In genomic region chr4:89111833-89112563, GRCh38 we compare ENCODE assay signal across 1 cellular context.
TF ChIP-seq lines count a peak whose summit lies in the region.

No MANE protein-coding gene starts in this region.

TF ChIP-seq in HepG2, 621 proteins besides CTCF, POLR2A, EP300 and RAD21 (continued from another document and continues in another):
- TF ChIP-seq TFAP4 (IDR thresholded peaks at IDR 0.05; ENCODE audit: borderline replicate concordance, low read depth) (no peak; the same call in 1 of the 2 replicates), ZNF720 (CRISPR knock-in tag; IDR thresholded peaks at IDR 0.05) (no peak), MAFG (CRISPR knock-in tag; IDR thresholded peaks at IDR 0.05) (no peak), SP4 (CRISPR knock-in tag; IDR thresholded peaks at IDR 0.05) (no peak), ARHGAP35 (CRISPR knock-in tag; IDR thresholded peaks at IDR 0.05; ENCODE audit: borderline replicate concordance) (no peak), POLR2G (IDR thresholded peaks at IDR 0.05; ENCODE audit: low read depth, low read length) (no peak), ZNF296 (CRISPR knock-in tag; conservative IDR thresholded peaks at IDR 0.05) (no peak), ZNF230 (CRISPR knock-in tag; IDR thresholded peaks at IDR 0.05) (no peak), NR0B2 (CRISPR knock-in tag; IDR thresholded peaks at IDR 0.05) (no peak), NFIB (CRISPR knock-in tag; IDR thresholded peaks at IDR 0.05; ENCODE audit: borderline replicate concordance) (no peak), TBL1XR1 (IDR thresholded peaks at IDR 0.05; ENCODE audit: borderline replicate concordance, low read length, partially characterized antibody) (peak; percentile 79), ZNF275 (CRISPR knock-in tag; IDR thresholded peaks at IDR 0.05; ENCODE audit: borderline replicate concordance) (no peak), SATB2 (CRISPR knock-in tag; IDR thresholded peaks at IDR 0.05) (no peak), ZNF160 (CRISPR knock-in tag; IDR thresholded peaks at IDR 0.05) (no peak), CBX2 (IDR thresholded peaks at IDR 0.05; ENCODE audit: low read depth, low read length) (no peak), CBX2 (CRISPR knock-in tag; IDR thresholded peaks at IDR 0.05; ENCODE audit: low read depth) (no peak), SPEN (CRISPR knock-in tag; IDR thresholded peaks at IDR 0.05; ENCODE audit: low read depth) (peak; percentile 59; the same call in 1 of the 2 replicates), ZFP82 (CRISPR knock-in tag; IDR thresholded peaks at IDR 0.05; ENCODE audit: borderline replicate concordance) (no peak), SOX6 (IDR thresholded peaks at IDR 0.05) (no peak), SOX6 (CRISPR knock-in tag; IDR thresholded peaks at IDR 0.05) (peak; percentile 97), ZNF253 (CRISPR knock-in tag; IDR thresholded peaks at IDR 0.05; ENCODE audit: borderline replicate concordance) (no peak), NBN (conservative IDR thresholded peaks at IDR 0.05) (no peak), ZBTB7A (CRISPR knock-in tag; IDR thresholded peaks at IDR 0.05) (no peak), YEATS4 (CRISPR knock-in tag; IDR thresholded peaks at IDR 0.05; ENCODE audit: borderline replicate concordance) (peak; percentile 18; the same call in 1 of the 2 replicates), FOXK2 (IDR thresholded peaks at IDR 0.05) (peak; percentile 10; the same call in 1 of the 2 replicates), ZNF740 (CRISPR knock-in tag; IDR thresholded peaks at IDR 0.05) (no peak), KLF9 (CRISPR knock-in tag; IDR thresholded peaks at IDR 0.05; ENCODE audit: low read depth) (peak; percentile 86; the same call in 1 of the 2 replicates), AHR (CRISPR knock-in tag; IDR thresholded peaks at IDR 0.05) (no peak), ZNF629 (CRISPR knock-in tag; conservative IDR thresholded peaks at IDR 0.05) (peak; percentile 86), KDM5A (IDR thresholded peaks at IDR 0.05; ENCODE audit: borderline replicate concordance, low read length) (no peak), ZNF44 (CRISPR knock-in tag; IDR thresholded peaks at IDR 0.05) (no peak), MAFF (IDR thresholded peaks at IDR 0.05; ENCODE audit: low read depth, low read length) (no peak), ZNF781 (CRISPR knock-in tag; IDR thresholded peaks at IDR 0.05; ENCODE audit: borderline replicate concordance, not compliant biosample characterization) (no peak), ZMYM4 (CRISPR knock-in tag; IDR thresholded peaks at IDR 0.05) (peak; percentile 81), HIC2 (CRISPR knock-in tag; IDR thresholded peaks at IDR 0.05; ENCODE audit: low read depth) (no peak), ZNF17 (CRISPR knock-in tag; IDR thresholded peaks at IDR 0.05) (no peak), NFRKB (IDR thresholded peaks at IDR 0.05) (no peak), LBX2 (CRISPR knock-in tag; IDR thresholded peaks at IDR 0.05; ENCODE audit: borderline replicate concordance) (no peak), MEF2D (CRISPR knock-in tag; IDR thresholded peaks at IDR 0.05) (no peak), MIER2 (CRISPR knock-in tag; IDR thresholded peaks at IDR 0.05) (peak; percentile 66; the same call in 1 of the 2 replicates), ZSCAN22 (CRISPR knock-in tag; IDR thresholded peaks at IDR 0.05) (peak; percentile 93), ZNF713 (CRISPR knock-in tag; IDR thresholded peaks at IDR 0.05) (no peak), PRDM15 (CRISPR knock-in tag; IDR thresholded peaks at IDR 0.05) (peak; percentile 93), CENPX (CRISPR knock-in tag; IDR thresholded peaks at IDR 0.05) (no peak), ZNF143 (CRISPR knock-in tag; IDR thresholded peaks at IDR 0.05) (no peak), ZBTB14 (CRISPR knock-in tag; IDR thresholded peaks at IDR 0.05) (peak; percentile 77), BCLAF1 (IDR thresholded peaks at IDR 0.05) (no peak), ZNF30 (CRISPR knock-in tag; IDR thresholded peaks at IDR 0.05) (no peak; the same call in 1 of the 2 replicates), GTF2F1 (IDR thresholded peaks at IDR 0.05; ENCODE audit: low read length) (no peak), ZNF775 (CRISPR knock-in tag; IDR thresholded peaks at IDR 0.05; ENCODE audit: borderline replicate concordance) (no peak), AKAP8 (CRISPR knock-in tag; IDR thresholded peaks at IDR 0.05) (no peak), TOE1 (CRISPR knock-in tag; IDR thresholded peaks at IDR 0.05) (no peak), SALL2 (CRISPR knock-in tag; IDR thresholded peaks at IDR 0.05) (no peak), ZNF589 (CRISPR knock-in tag; conservative IDR thresholded peaks at IDR 0.05) (no peak), ZSCAN31 (CRISPR knock-in tag; IDR thresholded peaks at IDR 0.05; ENCODE audit: low read depth) (no peak), HNRNPUL1 (IDR thresholded peaks at IDR 0.05; ENCODE audit: low read depth, low read length) (no peak), ZFP37 (CRISPR knock-in tag; IDR thresholded peaks at IDR 0.05; ENCODE audit: borderline replicate concordance) (0 out of 2 replicates have a peak, but pooled peaks have one; percentile 51), ZBED4 (CRISPR knock-in tag; IDR thresholded peaks at IDR 0.05; ENCODE audit: borderline replicate concordance) (peak; percentile 48; the same call in 1 of the 2 replicates), STAG1 (CRISPR knock-in tag; IDR thresholded peaks at IDR 0.05) (0 out of 2 replicates have a peak, but pooled peaks have one; percentile 9)
